ENCODE assay signal across 23 cellular contexts in the genomic region with DNA sequence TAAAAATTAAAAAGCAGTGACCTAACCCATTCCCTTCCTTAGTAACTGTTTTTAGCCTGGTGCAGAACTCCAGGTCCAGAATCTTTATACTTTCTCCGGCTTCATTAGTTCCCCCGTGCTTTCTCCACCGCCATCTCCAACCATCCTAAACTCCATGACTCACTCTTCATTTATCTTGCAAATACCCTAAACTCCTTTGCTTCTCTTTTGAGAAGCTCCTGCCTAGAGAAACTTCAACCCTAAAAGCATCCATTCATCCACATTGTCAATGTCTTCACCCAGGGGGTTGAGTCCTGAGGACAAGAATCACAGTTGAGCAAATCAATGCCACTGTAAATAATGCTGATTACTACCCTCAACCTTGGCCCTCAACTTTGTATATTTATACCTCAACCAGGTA. TPM values are rescaled to one million over a fixed set of nuclear protein-coding genes. Genes with fewer than 3 reads are reported as not detected.
DNase-seq lines count a peak whose midpoint lies in the region; ATAC-seq and TF ChIP-seq lines count a peak whose summit lies in the region.
"Had no signal": no experiment of that assay in that cellular context is flagged by ENCODE, and none has a peak within 500 bp of the region (broad histone marks: within the 10 kb centered on the region; RNA-seq: fewer than 3 reads in every experiment).

No MANE protein-coding gene starts in this region.

- H2AFZ ChIP-seq in IMR-90 (replicated peaks; ENCODE audit: low read length, poor library complexity), result no peak overlapping the region
- H2AFZ ChIP-seq in trophoblast cell (ENCODE audit: insufficient read depth, low read length, poor library complexity), result no peak overlapping the region

- H3K4me1 Mint-ChIP-seq in activated T-cell treated with anti-CD3 and anti-CD28 coated beads, Interleukin-2, amount 50 U/mL, for 72 hours (ENCODE audit: low read depth), result peaks cover 20% of the 10 kb centered on the region
- peaks cover 10% of the 10 kb centered on the region for H3K4me1 Mint-ChIP-seq in activated T-cell treated with anti-CD3 and anti-CD28 coated beads, Interleukin-2, amount 50 U/mL, for 4 hours (ENCODE audit: low read depth)
- H3K4me1 Mint-ChIP-seq in glutamatergic neuron (ENCODE audit: low read depth, unreplicated experiment) (peaks cover 11% of the 10 kb centered on the region), progenitor cell of endocrine pancreas (ENCODE audit: low read depth) (peaks cover 4% of the 10 kb centered on the region)

- H2BK120ac ChIP-seq in IMR-90 (ENCODE audit: low read depth, low read length) (no peak overlapping the region; the same call in 1 of the 2 replicates), trophoblast cell (ENCODE audit: insufficient read depth, low read length, poor library complexity) (no peak overlapping the region)

- no peaks in the 10 kb centered on the region for H3K9me3 Mint-ChIP-seq in activated T-cell treated with anti-CD3 and anti-CD28 coated beads, Interleukin-2, amount 50 U/mL, for 72 hours
- no peaks in the 10 kb centered on the region for H3K9me3 Mint-ChIP-seq in activated T-cell treated with anti-CD3 and anti-CD28 coated beads, Interleukin-2, amount 50 U/mL, for 4 hours
- H3K9me3 Mint-ChIP-seq in glutamatergic neuron (ENCODE audit: unreplicated experiment) (peaks cover 5% of the 10 kb centered on the region), progenitor cell of endocrine pancreas (ENCODE audit: low read depth) (no peaks in the 10 kb centered on the region)

- H3K18ac ChIP-seq in IMR-90 (ENCODE audit: low read depth, low read length) (no peak overlapping the region), trophoblast cell (ENCODE audit: low read length) (no peak overlapping the region)

- BruUV-seq in IMR-90 (replicated peaks; lab: Mats Ljungman, UMichigan), result no TSS peak

- H3K4ac ChIP-seq in IMR-90 (ENCODE audit: low read depth, low read length), result 0 out of 2 replicates have a peak overlapping the region, but pooled peaks have one; percentile 7
- no peak overlapping the region for H3K4ac ChIP-seq in trophoblast cell (ENCODE audit: low read depth, low read length)

- intact Hi-C loops in IMR-90 (cut with micrococcal nuclease), result no loop called here

- H3K4me2 ChIP-seq in IMR-90 (ENCODE audit: low read depth, low read length) (no peak overlapping the region), trophoblast cell (ENCODE audit: low read length) (no peak overlapping the region)

- H4K5ac ChIP-seq in IMR-90 (ENCODE audit: low read depth, low read length), result no peak overlapping the region

- no peak for TF ChIP-seq RAD21 in IMR-90 (IDR thresholded peaks at IDR 0.05; ENCODE audit: low read length)

- no peak overlapping the region for H3K9ac ChIP-seq in IMR-90 (ENCODE audit: low read depth, low read length)
- no peak overlapping the region for H3K9ac ChIP-seq in trophoblast cell (ENCODE audit: low read length)

- no peak overlapping the region for H2BK5ac ChIP-seq in IMR-90 (ENCODE audit: low read depth, low read length, poor library complexity, severe bottlenecking)
- no peak overlapping the region for H2BK5ac ChIP-seq in trophoblast cell (ENCODE audit: low read depth, low read length, poor library complexity)

- H3K79me1 ChIP-seq in IMR-90 (ENCODE audit: low read depth in 1 of 2, low read length in 2 of 2) (peaks cover 9 to 32% of the 10 kb centered on the region in 2 experiments; a peak in 2 of 4 replicates), trophoblast cell (ENCODE audit: low read length) (no peaks in the 10 kb centered on the region)

- H3K4me1 ChIP-seq in IMR-90 (ENCODE audit: control insufficient read depth, insufficient read depth, low read length) (peaks cover 16% of the 10 kb centered on the region), trophoblast cell (ENCODE audit: control insufficient read depth in 1 of 2, insufficient read depth in 2 of 2, low read length in 2 of 2) (peaks cover 11 to 19% of the 10 kb centered on the region in 2 experiments)

- dilution Hi-C loops in IMR-90 (cut with HindIII; ENCODE audit: low sequenced_read_pairs, unreplicated experiment), result no loop called here

- H3K23ac ChIP-seq in IMR-90 (ENCODE audit: low read depth, low read length) (no peak overlapping the region), trophoblast cell (ENCODE audit: low read length) (no peak overlapping the region)

- H3K27ac Mint-ChIP-seq in activated T-cell treated with anti-CD3 and anti-CD28 coated beads, Interleukin-2, amount 50 U/mL, for 72 hours, result peak overlapping the region; percentile 51
- H3K27ac Mint-ChIP-seq in glutamatergic neuron (ENCODE audit: unreplicated experiment) (peak overlapping the region; percentile 35), progenitor cell of endocrine pancreas (peak overlapping the region; percentile 81)

- H3K27me3 ChIP-seq in IMR-90 (ENCODE audit: control insufficient read depth, insufficient read depth, low read length) (no peaks in the 10 kb centered on the region), trophoblast cell (ENCODE audit: insufficient read depth, low read length) (no peaks in the 10 kb centered on the region)
- H3K27me3 ChIP-seq: MG63 had no signal

- H4K91ac ChIP-seq in IMR-90 (ENCODE audit: insufficient read depth, low read depth, low read length) (no peak overlapping the region), trophoblast cell (ENCODE audit: low read depth, low read length) (no peak overlapping the region)

- no peak overlapping the region for H4K12ac ChIP-seq in trophoblast cell (ENCODE audit: low read depth, low read length)

- CTCF ChIA-PET in IMR-90 (lab: Yijun Ruan, JAX) (interaction anchor here (0.9 to 1.0 kb wide), 2 partner anchors 11 to 63 kb away, joined by 3 read pairs; no protein-coding TSS in a partner anchor), HEK293T (lab: Yijun Ruan, JAX) (no interaction called here)

- no peak overlapping the region for H3K14ac ChIP-seq in IMR-90 (replicated peaks; ENCODE audit: low read depth, low read length)
- no peak overlapping the region for H3K14ac ChIP-seq in trophoblast cell (ENCODE audit: low read length)

- no peak overlapping the region for H2BK12ac ChIP-seq in trophoblast cell (ENCODE audit: low read length)

- H2AK9ac ChIP-seq in IMR-90 (replicated peaks; ENCODE audit: low read depth, low read length, poor library complexity), result no peak overlapping the region

- in situ Hi-C loops in IMR-90 (cut with MboI; ENCODE audit: low sequenced_read_pairs), result loop anchor here (10.0 kb wide), 1 partner anchor 98 kb away; no protein-coding TSS in a partner anchor

- H3K4me3 Mint-ChIP-seq in activated T-cell treated with anti-CD3 and anti-CD28 coated beads, Interleukin-2, amount 50 U/mL, for 72 hours, result no peak overlapping the region
- H3K4me3 Mint-ChIP-seq in activated T-cell treated with anti-CD3 and anti-CD28 coated beads, Interleukin-2, amount 50 U/mL, for 4 hours, result no peak overlapping the region
- H3K4me3 Mint-ChIP-seq in glutamatergic neuron (ENCODE audit: unreplicated experiment) (peak overlapping the region; percentile 3), progenitor cell of endocrine pancreas (ENCODE audit: low read depth) (no peak overlapping the region)

- no peaks in the 10 kb centered on the region for H3K36me3 ChIP-seq in IMR-90 (ENCODE audit: control insufficient read depth, insufficient read depth, low read length)
- peaks cover 0 to 3% of the 10 kb centered on the region in 2 experiments for H3K36me3 ChIP-seq in trophoblast cell (ENCODE audit: control insufficient read depth in 1 of 2, insufficient read depth in 2 of 2, low read length in 2 of 2)

- no peak for TF ChIP-seq CTCF in IMR-90 (conservative IDR thresholded peaks at IDR 0.05; ENCODE audit: low read depth, low read length)
- no peak for TF ChIP-seq CTCF in glutamatergic neuron (IDR thresholded peaks at IDR 0.05; ENCODE audit: partially characterized antibody, unreplicated experiment)
- TF ChIP-seq CTCF in progenitor cell of endocrine pancreas (IDR thresholded peaks at IDR 0.05; ENCODE audit: unreplicated experiment), result no peak

- no peak overlapping the region for H3K56ac ChIP-seq in IMR-90 (ENCODE audit: extremely low read depth, insufficient read depth, low read length)

- peaks cover 14% of the 10 kb centered on the region for H3K9me1 ChIP-seq in IMR-90 (ENCODE audit: insufficient read depth, low read length)

- no peak overlapping the region for H2BK20ac ChIP-seq in IMR-90 (ENCODE audit: low read depth, low read length)

- H4K20me1 ChIP-seq in IMR-90 (ENCODE audit: insufficient read depth, low read length), result peaks cover 21% of the 10 kb centered on the region

- H4K8ac ChIP-seq in IMR-90 (ENCODE audit: low read depth in 2 of 2, low read length in 2 of 2) (no peak overlapping the region), trophoblast cell (ENCODE audit: low read depth, low read length) (no peak overlapping the region)

- H3K79me2 ChIP-seq in trophoblast cell (ENCODE audit: control insufficient read depth, insufficient read depth, low read length, poor library complexity), result no peaks in the 10 kb centered on the region

- TF ChIP-seq POLR2A in IMR-90 (IDR thresholded peaks at IDR 0.05; ENCODE audit: low read depth, low read length), result no peak

- 100% methylated on average over 1 of the region's 3 CpGs; no CpG with 5 or more reads in 1 of the 2 experiments for WGBS in IMR-90 (ENCODE audit: extremely low coverage in 2 of 2, insufficient read length in 1 of 2), 2 experiments
- WGBS in trophoblast cell (ENCODE audit: extremely low coverage, insufficient coverage, insufficient read length), result no CpG with 5 or more reads among the region's 3 CpGs

- POLR2A ChIA-PET in IMR-90 (lab: Charles Lee; ENCODE audit: unreplicated experiment) (no interaction called here), HEK293T (lab: Yijun Ruan, JAX) (no interaction called here)

- H2BK15ac ChIP-seq in IMR-90 (ENCODE audit: low read depth, low read length), result no peak overlapping the region

- peaks cover 0 to 2% of the 10 kb centered on the region in 2 donors for H3K36me3 Mint-ChIP-seq in activated T-cell treated with anti-CD3 and anti-CD28 coated beads, Interleukin-2, amount 50 U/mL, for 72 hours (ENCODE audit: insufficient read depth in 2 of 2)
- H3K36me3 Mint-ChIP-seq in activated T-cell treated with anti-CD3 and anti-CD28 coated beads, Interleukin-2, amount 50 U/mL, for 4 hours (ENCODE audit: insufficient read depth), result peaks cover 4% of the 10 kb centered on the region
- H3K36me3 Mint-ChIP-seq in glutamatergic neuron (ENCODE audit: unreplicated experiment), result no peaks in the 10 kb centered on the region
- H3K36me3 Mint-ChIP-seq in progenitor cell of endocrine pancreas (ENCODE audit: insufficient read depth), result peaks cover 10% of the 10 kb centered on the region

- no peak for ATAC-seq in activated T-cell treated with anti-CD3 and anti-CD28 coated beads, Interleukin-2, amount 50 U/mL, for 72 hours (replicated peaks in 1 of 2)
- no peak for ATAC-seq in activated T-cell treated with anti-CD3 and anti-CD28 coated beads, Interleukin-2, amount 50 U/mL, for 4 hours
- no peak for ATAC-seq in IMR-90 (ENCODE audit: low read depth)
- ATAC-seq: K562 had no signal

- H2AK5ac ChIP-seq in IMR-90 (ENCODE audit: low read depth, low read length), result no peak overlapping the region
- no peak overlapping the region for H2AK5ac ChIP-seq in trophoblast cell (ENCODE audit: low read length)

- H3K27me3 Mint-ChIP-seq in activated T-cell treated with anti-CD3 and anti-CD28 coated beads, Interleukin-2, amount 50 U/mL, for 72 hours (ENCODE audit: low read depth), result no peaks in the 10 kb centered on the region
- H3K27me3 Mint-ChIP-seq in activated T-cell treated with anti-CD3 and anti-CD28 coated beads, Interleukin-2, amount 50 U/mL, for 4 hours (ENCODE audit: low read depth), result no peaks in the 10 kb centered on the region
- H3K27me3 Mint-ChIP-seq in glutamatergic neuron (ENCODE audit: unreplicated experiment), result peaks cover 4% of the 10 kb centered on the region
- H3K27me3 Mint-ChIP-seq in progenitor cell of endocrine pancreas, result no peaks in the 10 kb centered on the region

- no peak for DNase-seq in activated T-cell treated with anti-CD3 and anti-CD28 coated beads, Interleukin-2, amount 50 U/mL, for 72 hours
- no peak for DNase-seq in activated T-cell treated with anti-CD3 and anti-CD28 coated beads, Interleukin-2, amount 50 U/mL, for 4 hours
- DNase-seq in IMR-90 (no peak), glutamatergic neuron (no peak), progenitor cell of endocrine pancreas (ENCODE audit: low spot score, unreplicated experiment) (no peak), HEK293T (ENCODE audit: extremely low spot score) (no peak), middle frontal gyrus (ENCODE audit: extremely low spot score, low spot score) (no peak), trophoblast cell (no peak)
- DNase-seq: 8988T, AML-193, DMS53, EL, GF-D8, HCEC 1CT, MG63, NCI-H1417, NCI-H1694 treated with DMSO at 0.1 percent for 48 hours, NCI-H2081 treated with DMSO at 0.1 percent for 48 hours, NCI-H446 treated with DMSO at 0.1 percent for 48 hours, NCI-H526 treated with DMSO at 0.1 percent for 48 hours, Right ventricle myocardium superior had no signal

- H3K9me3 ChIP-seq in IMR-90 (ENCODE audit: control insufficient read depth, insufficient read depth, low read length), result no peaks in the 10 kb centered on the region
- no peaks in the 10 kb centered on the region for H3K9me3 ChIP-seq in trophoblast cell (ENCODE audit: insufficient read depth, low read depth, low read length)
- H3K9me3 ChIP-seq: MG63 had no signal

- H3K27ac ChIP-seq in IMR-90 (ENCODE audit: insufficient read depth, low read length), result no peak overlapping the region
- H3K27ac ChIP-seq in trophoblast cell (ENCODE audit: low read depth, low read length), result no peak overlapping the region
- H3K27ac ChIP-seq: C4-2B had no signal

- H3K4me3 ChIP-seq in IMR-90 (ENCODE audit: insufficient read depth, low read depth, low read length) (no peak overlapping the region), trophoblast cell (ENCODE audit: low read depth, low read length) (no peak overlapping the region)
- H3K4me3 ChIP-seq: K562, MG63 had no signal

RNA-seq across cellular contexts. Expression of a gene that starts 17.1 kb away (rescaled TPM):
- 10 to 100 TPM; 13.2 to 17.9 TPM for total RNA-seq in activated T-cell treated with anti-CD3 and anti-CD28 coated beads, Interleukin-2, amount 50 U/mL, for 72 hours
- 1 to 10 TPM; 8.1 to 8.9 (median 8.4) TPM for total RNA-seq in activated T-cell treated with anti-CD3 and anti-CD28 coated beads, Interleukin-2, amount 50 U/mL, for 4 hours
- total RNA-seq in IMR-90 (2012; rRNA removed) (13.8 and 15.0 TPM in 2 replicates), glutamatergic neuron (ENCODE audit: unreplicated experiment) (34.4 TPM), progenitor cell of endocrine pancreas (23.7 and 31.9 TPM in 2 replicates)
- polyA plus RNA-seq in IMR-90 (2012; rRNA removed), result 16.9 and 21.5 TPM in 2 replicates
- 8.9 and 11.8 TPM in 2 replicates for polyA plus RNA-seq in IMR-90 (2012; cell fraction: cytosol; rRNA removed)
- polyA plus RNA-seq in IMR-90 (2012; cell fraction: nucleus; rRNA removed; ENCODE audit: low replicate concordance), result 35.6 and 45.2 TPM in 2 replicates
- polyA plus RNA-seq in trophoblast cell (2013), result 26.4 and 28.0 TPM in 2 replicates
